In genomic region chr19:39878866-39879265, GRCh38 we compare ENCODE assay signal across 6 cellular contexts. TPM values are rescaled to one million over a fixed set of nuclear protein-coding genes. Genes with fewer than 3 reads are reported as not detected.
A peak's percentile ranks its signal among the peaks of the same experiment; 100 is the strongest.
DNase-seq lines count a peak whose midpoint lies in the region; ATAC-seq and TF ChIP-seq lines count a peak whose summit lies in the region.
"Not testable (repeated sequence)": the region's sequence is repeated elsewhere in the genome, so short reads cannot be mapped to it uniquely, and the experiment has no call there.

No MANE protein-coding gene starts in this region.

- not testable (repeated sequence) for H3K4me1 Mint-ChIP-seq in T-helper 17 cell; activated T-cell treated with anti-CD3 and anti-CD28 coated beads, Interleukin-2, amount 50 U/mL, for 24 hours (ENCODE audit: low read depth); activated naive CD8-positive, alpha-beta T cell (ENCODE audit: low read depth); chondrocyte (ENCODE audit: low read depth)

- not testable (repeated sequence) for H3K27me3 Mint-ChIP-seq in T-helper 17 cell; activated T-cell treated with anti-CD3 and anti-CD28 coated beads, Interleukin-2, amount 50 U/mL, for 24 hours; activated naive CD8-positive, alpha-beta T cell; chondrocyte (ENCODE audit: low read depth)

- H3K36me3 Mint-ChIP-seq in T-helper 17 cell (ENCODE audit: low read depth); activated T-cell treated with anti-CD3 and anti-CD28 coated beads, Interleukin-2, amount 50 U/mL, for 24 hours (ENCODE audit: low read depth); activated naive CD8-positive, alpha-beta T cell; chondrocyte (ENCODE audit: low read depth): not testable (repeated sequence)

- H3K9me3 ChIP-seq in T-helper 17 cell (ENCODE audit: control insufficient read depth, low read length, poor library complexity, severe bottlenecking): not testable (repeated sequence)

- not testable (repeated sequence) for ATAC-seq in T-helper 17 cell

- H3K27ac Mint-ChIP-seq in T-helper 17 cell: peak overlapping the region; percentile 29
- H3K27ac Mint-ChIP-seq in activated T-cell treated with anti-CD3 and anti-CD28 coated beads, Interleukin-2, amount 50 U/mL, for 24 hours; chondrocyte (ENCODE audit: unreplicated experiment): not testable (repeated sequence)
- H3K27ac Mint-ChIP-seq in activated naive CD8-positive, alpha-beta T cell: peak overlapping the region; percentile 46

- 0 out of 2 replicates have a peak overlapping the region, but pooled peaks have one; percentile 9 for H3K27ac ChIP-seq in 22Rv1

- TF ChIP-seq CTCF in 22Rv1 (IDR thresholded peaks at IDR 0.05); chondrocyte (IDR thresholded peaks at IDR 0.05): not testable (repeated sequence)

- not testable (repeated sequence) for DNase-seq in T-helper 17 cell
- peak; percentile 22 for DNase-seq in activated T-cell treated with anti-CD3 and anti-CD28 coated beads, Interleukin-2, amount 50 U/mL, for 24 hours
- DNase-seq in chondrocyte (ENCODE audit: low spot score) (peak; percentile 32), mesenteric fat pad (ENCODE audit: low spot score) (peak; percentile 90)

- not testable (repeated sequence) for H3K9me3 Mint-ChIP-seq in activated T-cell treated with anti-CD3 and anti-CD28 coated beads, Interleukin-2, amount 50 U/mL, for 24 hours; activated naive CD8-positive, alpha-beta T cell (ENCODE audit: low read depth); chondrocyte (ENCODE audit: low read depth)

- H3K4me3 Mint-ChIP-seq in T-helper 17 cell; activated T-cell treated with anti-CD3 and anti-CD28 coated beads, Interleukin-2, amount 50 U/mL, for 24 hours; activated naive CD8-positive, alpha-beta T cell; chondrocyte (ENCODE audit: unreplicated experiment): not testable (repeated sequence)

RNA-seq across cellular contexts. Expression of gene FBL, which starts 32.7 kb away (rescaled TPM):
- total RNA-seq in T-helper 17 cell (100 to 1,000 TPM; 255 to 264 TPM), chondrocyte (95.0 to 119 TPM (median 104 TPM) in 3 replicates), mesenteric fat pad (121 TPM)

RNA-seq across cellular contexts. Expression of gene DYRK1B, which starts 44.9 kb away (rescaled TPM):
- 10 to 100 TPM; 47.5 to 55.5 TPM for total RNA-seq in T-helper 17 cell
- 15.0 to 20.0 TPM (median 19.6 TPM) in 3 replicates for total RNA-seq in chondrocyte
- total RNA-seq in mesenteric fat pad: 8.8 TPM

RNA-seq across cellular contexts. Expression of gene FCGBP, which starts 55.6 kb away (rescaled TPM):
- total RNA-seq in T-helper 17 cell: 10 to 100 TPM in 1 of 2 donors, 1 to 10 TPM in 1; 9.1 to 10.1 TPM
- 0.31 to 1.6 TPM (median 0.42 TPM) in 3 replicates for total RNA-seq in chondrocyte
- total RNA-seq in mesenteric fat pad: 108 TPM
